In the genomic region with DNA sequence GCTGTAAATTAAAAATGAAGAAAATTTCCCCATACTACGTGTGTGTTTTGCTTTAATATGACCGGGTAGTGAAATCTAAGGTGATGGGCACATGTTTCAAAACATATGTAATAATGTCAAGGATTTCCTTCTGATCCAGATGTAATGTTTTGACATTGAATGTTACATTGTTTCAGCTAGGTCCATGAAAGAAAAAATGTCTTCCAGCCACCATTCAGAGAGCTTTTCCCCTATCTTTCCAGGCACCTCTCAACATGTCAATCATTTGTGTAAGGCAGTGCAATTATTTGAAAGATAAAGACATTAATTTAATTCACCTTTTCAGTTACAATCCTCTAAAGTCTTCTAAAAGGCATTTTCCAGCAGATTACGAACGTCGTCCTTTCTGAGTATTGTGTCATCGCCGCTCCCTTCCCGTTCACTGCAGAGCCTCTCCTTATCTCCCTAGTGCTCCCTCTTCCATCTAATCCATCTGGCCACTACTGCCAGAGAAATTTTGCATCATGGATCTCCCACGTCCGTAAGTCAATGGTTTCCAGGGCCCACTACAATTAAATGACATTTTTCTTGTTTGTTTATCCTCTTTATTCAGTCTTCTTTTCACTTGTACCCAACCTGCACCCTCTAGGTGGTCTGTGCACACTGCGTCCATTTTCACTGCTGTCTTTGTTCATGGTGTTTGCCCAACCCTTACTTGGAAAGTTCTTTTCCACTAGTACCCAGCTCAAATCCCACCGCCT, we compare ENCODE assay signal across 12 cellular contexts. TPM values are rescaled to one million over a fixed set of nuclear protein-coding genes. Genes with fewer than 3 reads are reported as not detected.
DNase-seq lines count a peak whose midpoint lies in the region; ATAC-seq and TF ChIP-seq lines count a peak whose summit lies in the region.
"Had no signal": no experiment of that assay in that cellular context is flagged by ENCODE, and none has a peak within 500 bp of the region (broad histone marks: within the 10 kb centered on the region; RNA-seq: fewer than 3 reads in every experiment).

No MANE protein-coding gene starts in this region.

- H3K4me1 ChIP-seq in Loucy (ENCODE audit: insufficient read depth, low read length, poor library complexity, severe bottlenecking) = peaks cover 37% of the 10 kb centered on the region
- peaks cover 6 to 11% of the 10 kb centered on the region in 2 donors for H3K4me1 ChIP-seq in gastrocnemius medialis

- no peaks in the 10 kb centered on the region for H3K9me3 ChIP-seq in Loucy (ENCODE audit: insufficient read depth, low read depth, low read length)
- H3K9me3 ChIP-seq in gastrocnemius medialis = no peaks in the 10 kb centered on the region

- H3K4me2 ChIP-seq in Loucy (ENCODE audit: low read depth, low read length, poor library complexity, severe bottlenecking) = peak overlapping the region; percentile 76

- no peak for TF ChIP-seq POLR2A in gastrocnemius medialis (IDR thresholded peaks at IDR 0.05)

- H3K27me3 ChIP-seq in Loucy (ENCODE audit: insufficient read depth, low read length, poor library complexity, severe bottlenecking) (no peaks in the 10 kb centered on the region), gastrocnemius medialis (no peaks in the 10 kb centered on the region)

- no peaks in the 10 kb centered on the region for H3K9me2 ChIP-seq in Loucy (replicated peaks; ENCODE audit: low read depth, low read length)

- H2AFZ ChIP-seq in Loucy (ENCODE audit: low read length) = no peak overlapping the region

- peaks cover 16% of the 10 kb centered on the region for H3K36me3 Mint-ChIP-seq in activated CD4-positive, alpha-beta T cell treated with anti-CD3 and anti-CD28 coated beads, Interleukin-2, amount 10 ng/mL, durations not matched to agents 24 days and 14 days (ENCODE audit: low read depth)
- H3K36me3 Mint-ChIP-seq in dendritic cell treated with granulocyte-macrophage colony-stimulating factor and Interleukin-4, amounts not matched to agents 40 ng/mL and 50 ng/mL, for 4 days (ENCODE audit: low read depth) = peaks cover 51% of the 10 kb centered on the region

- H3K27me3 Mint-ChIP-seq in activated CD4-positive, alpha-beta T cell treated with anti-CD3 and anti-CD28 coated beads, Interleukin-2, amount 10 ng/mL, durations not matched to agents 24 days and 14 days = peaks cover 33% of the 10 kb centered on the region
- H3K27me3 Mint-ChIP-seq in dendritic cell treated with granulocyte-macrophage colony-stimulating factor and Interleukin-4, amounts not matched to agents 40 ng/mL and 50 ng/mL, for 4 days = no peaks in the 10 kb centered on the region

- in situ Hi-C loops in gastrocnemius medialis (cut with MboI; ENCODE audit: low sequenced_read_pairs in 4 of 4) = no loop called here

- no peak for ATAC-seq in gastrocnemius medialis

- no peaks in the 10 kb centered on the region for H3K9me3 Mint-ChIP-seq in activated CD4-positive, alpha-beta T cell treated with anti-CD3 and anti-CD28 coated beads, Interleukin-2, amount 10 ng/mL, durations not matched to agents 24 days and 14 days
- H3K9me3 Mint-ChIP-seq in dendritic cell treated with granulocyte-macrophage colony-stimulating factor and Interleukin-4, amounts not matched to agents 40 ng/mL and 50 ng/mL, for 4 days = peaks cover 8% of the 10 kb centered on the region

- H3K4me1 Mint-ChIP-seq in activated CD4-positive, alpha-beta T cell treated with anti-CD3 and anti-CD28 coated beads, Interleukin-2, amount 10 ng/mL, durations not matched to agents 24 days and 14 days = peaks cover 24% of the 10 kb centered on the region
- H3K4me1 Mint-ChIP-seq in dendritic cell treated with granulocyte-macrophage colony-stimulating factor and Interleukin-4, amounts not matched to agents 40 ng/mL and 50 ng/mL, for 4 days (ENCODE audit: low read depth) = peaks cover 51% of the 10 kb centered on the region

- intact Hi-C loops in activated CD4-positive, alpha-beta T cell treated with anti-CD3 and anti-CD28 coated beads, Interleukin-2, amount 10 ng/mL, durations not matched to agents 24 days and 14 days (cut with micrococcal nuclease) = no loop called here
- intact Hi-C loops in dendritic cell treated with granulocyte-macrophage colony-stimulating factor and Interleukin-4, amounts not matched to agents 40 ng/mL and 50 ng/mL, for 4 days (cut with micrococcal nuclease) = loop anchor here (2.0 kb wide), 1 partner anchor 65 kb away; no protein-coding TSS in a partner anchor
- intact Hi-C loops in gastrocnemius medialis (cut with DNase I; ENCODE audit: low total_unique reads) = loop anchor here (10.0 kb wide), 1 partner anchor 1065 kb away; a partner anchor contains a TSS

- H3K9ac ChIP-seq in Loucy (ENCODE audit: low read depth, low read length, poor library complexity, severe bottlenecking) = no peak overlapping the region

- peaks cover 34% of the 10 kb centered on the region for H3K79me2 ChIP-seq in Loucy (ENCODE audit: insufficient read depth, low read length)

- peaks cover 13% of the 10 kb centered on the region for H4K20me1 ChIP-seq in Loucy (ENCODE audit: insufficient read depth, low read length, poor library complexity, severe bottlenecking)

- H3K4me3 ChIP-seq in Loucy (ENCODE audit: low read length, poor library complexity, severe bottlenecking) = no peak overlapping the region
- peak overlapping the region in 2 of 4 donors; percentile 75 to 78 for H3K4me3 ChIP-seq in gastrocnemius medialis

- H3K27ac ChIP-seq in gastrocnemius medialis = peak overlapping the region; percentile 84 to 97 (median 97)
- H3K27ac ChIP-seq: SK-N-MC had no signal

- H3K36me3 ChIP-seq in Loucy (ENCODE audit: insufficient read depth, low read length) = no peaks in the 10 kb centered on the region
- H3K36me3 ChIP-seq in gastrocnemius medialis = peaks cover 0 to 7% of the 10 kb centered on the region in 2 donors

- TF ChIP-seq CTCF in Loucy (conservative IDR thresholded peaks at IDR 0.05; ENCODE audit: low read length) (no peak), gastrocnemius medialis (IDR thresholded peaks at IDR 0.05 in 4 of 5, conservative IDR thresholded peaks at IDR 0.05 in 1 of 5) (no peak)

- H3F3A ChIP-seq in Loucy (ENCODE audit: low read depth) = no peaks in the 10 kb centered on the region

- H3K4me3 Mint-ChIP-seq in activated CD4-positive, alpha-beta T cell treated with anti-CD3 and anti-CD28 coated beads, Interleukin-2, amount 10 ng/mL, durations not matched to agents 24 days and 14 days = peak overlapping the region; percentile 24
- peak overlapping the region; percentile 94 for H3K4me3 Mint-ChIP-seq in dendritic cell treated with granulocyte-macrophage colony-stimulating factor and Interleukin-4, amounts not matched to agents 40 ng/mL and 50 ng/mL, for 4 days

- no peak for DNase-seq in activated CD4-positive, alpha-beta T cell treated with anti-CD3 and anti-CD28 coated beads, Interleukin-2, amount 10 ng/mL, durations not matched to agents 24 days and 14 days
- no peak for DNase-seq in activated CD4-positive, alpha-beta T cell treated with anti-CD3 and anti-CD28 coated beads, Interleukin-2, amount 50 U/mL, for 48 hours
- DNase-seq in gastrocnemius medialis (no peak), NCI-H526 (lab: John Stamatoyannopoulos, UW) (no peak), HK-2 (ENCODE audit: unreplicated experiment) (no peak), islet precursor cell (no peak)
- DNase-seq: activated CD4-positive, alpha-beta T cell treated with anti-CD3 and anti-CD28 coated beads for 48 hours; EL; NCI-H1417 had no signal

- H3K27ac Mint-ChIP-seq in activated CD4-positive, alpha-beta T cell treated with anti-CD3 and anti-CD28 coated beads, Interleukin-2, amount 10 ng/mL, durations not matched to agents 24 days and 14 days = no peak overlapping the region
- H3K27ac Mint-ChIP-seq in dendritic cell treated with granulocyte-macrophage colony-stimulating factor and Interleukin-4, amounts not matched to agents 40 ng/mL and 50 ng/mL, for 4 days = peak overlapping the region; percentile 99

RNA-seq across cellular contexts. Expression of a gene that starts 1.3 kb away (rescaled TPM):
- total RNA-seq in activated CD4-positive, alpha-beta T cell treated with anti-CD3 and anti-CD28 coated beads, Interleukin-2, amount 10 ng/mL, durations not matched to agents 24 days and 14 days = 23.8 and 24.7 TPM in 2 replicates
- 10 to 100 TPM; 63.7 to 71.2 (median 69.7) TPM for total RNA-seq in gastrocnemius medialis

RNA-seq across cellular contexts. Expression of a gene that starts 14.2 kb away (rescaled TPM):
- 4.2 and 4.8 TPM in 2 replicates for total RNA-seq in activated CD4-positive, alpha-beta T cell treated with anti-CD3 and anti-CD28 coated beads, Interleukin-2, amount 10 ng/mL, durations not matched to agents 24 days and 14 days
- 1 to 10 TPM; 3.7 to 7.1 (median 5.5) TPM for total RNA-seq in gastrocnemius medialis
